In genomic region chr13:98549006-98549727, GRCh38 we compare ENCODE assay signal across 9 cellular contexts. TPM values are rescaled to one million over a fixed set of nuclear protein-coding genes. Genes with fewer than 3 reads are reported as not detected.
DNase-seq lines count a peak whose midpoint lies in the region; ATAC-seq and TF ChIP-seq lines count a peak whose summit lies in the region.
"Had no signal": no experiment of that assay in that cellular context is flagged by ENCODE, and none has a peak within 500 bp of the region (broad histone marks: within the 10 kb centered on the region; RNA-seq: fewer than 3 reads in every experiment).

No MANE protein-coding gene starts in this region.

- H3K9me3 Mint-ChIP-seq in activated CD4-positive, alpha-beta memory T cell treated with anti-CD3 and anti-CD28 coated beads for 36 hours: no peaks in the 10 kb centered on the region

- H3K27me3 Mint-ChIP-seq in activated CD4-positive, alpha-beta memory T cell treated with anti-CD3 and anti-CD28 coated beads for 36 hours: no peaks in the 10 kb centered on the region

- DNase-seq in AML-193 (lab: John Stamatoyannopoulos, UW): peak; percentile 93 to 96
- no peak for DNase-seq in activated CD4-positive, alpha-beta memory T cell treated with anti-CD3 and anti-CD28 coated beads for 36 hours
- no peak for DNase-seq in left colon
- DNase-seq in NCI-H2227 (lab: John Stamatoyannopoulos, UW; ENCODE audit: unreplicated experiment): no peak
- DNase-seq in stimulated activated CD4-positive, alpha-beta T cell treated with anti-CD3 and anti-CD28 coated beads, Interleukin-2, amount 100 ng/mL, for 24 hours: no peak
- DNase-seq: T-helper 9 cell had no signal

- peaks cover 29% of the 10 kb centered on the region for H3K36me3 Mint-ChIP-seq in activated CD4-positive, alpha-beta memory T cell treated with anti-CD3 and anti-CD28 coated beads for 36 hours

- no peak overlapping the region for H3K4me3 Mint-ChIP-seq in activated CD4-positive, alpha-beta memory T cell treated with anti-CD3 and anti-CD28 coated beads for 36 hours

- H3K4me1 ChIP-seq in HEK293 (ENCODE audit: control insufficient read depth, insufficient read depth, low read length): peaks cover under 1% of the 10 kb centered on the region; the same call in 1 of the 2 replicates

- H3K9me3 ChIP-seq in HEK293 (ENCODE audit: control insufficient read depth, insufficient read depth, low read depth, low read length): no peaks in the 10 kb centered on the region

- no peak for TF ChIP-seq CTCF in HEK293 (tag by site-specific recombination; IDR thresholded peaks at IDR 0.05)

- no peak overlapping the region for H3K4me3 ChIP-seq in HEK293 (ENCODE audit: low read depth, low read length)

- peaks cover 84% of the 10 kb centered on the region for H3K4me1 Mint-ChIP-seq in activated CD4-positive, alpha-beta memory T cell treated with anti-CD3 and anti-CD28 coated beads for 36 hours (ENCODE audit: low read depth)

- peaks cover 0 to 4% of the 10 kb centered on the region in 2 experiments; a peak in 2 of 3 replicates for H3K36me3 ChIP-seq in HEK293 (ENCODE audit: control insufficient read depth in 2 of 2, insufficient read depth in 1 of 2, low read length in 2 of 2)

- no peak overlapping the region for H3K27ac ChIP-seq in HEK293 (ENCODE audit: extremely low read depth, low read depth, low read length)

- POLR2A ChIA-PET in HEK293 (lab: Yijun Ruan, JAX): no interaction called here
- POLR2A ChIA-PET in activated CD4-positive, alpha-beta memory T cell treated with anti-CD3 and anti-CD28 coated beads for 36 hours (lab: Charles Lee): interaction anchor here (1.0 to 3.2 kb wide), 7 partner anchors 8 to 34 kb away, joined by 3 to 18 read pairs (median 6); partner anchors contain the start of gene STK24

- ATAC-seq in left colon: peak; percentile 40
- no peak for ATAC-seq in HG03565 (IDR thresholded peaks at IDR 0.05; ENCODE audit: unreplicated experiment)
- no peak for ATAC-seq in HG03442 (IDR thresholded peaks at IDR 0.05; ENCODE audit: unreplicated experiment)

- peak overlapping the region; percentile 79 for H3K27ac Mint-ChIP-seq in activated CD4-positive, alpha-beta memory T cell treated with anti-CD3 and anti-CD28 coated beads for 36 hours

- intact Hi-C loops in activated CD4-positive, alpha-beta memory T cell treated with anti-CD3 and anti-CD28 coated beads for 36 hours (cut with micrococcal nuclease): loop anchor here (2.0 kb wide), 2 partner anchors 34 to 72 kb away; no protein-coding TSS in a partner anchor
- intact Hi-C loops in left colon (cut with DNase I, micrococcal nuclease): no loop called here

- CTCF ChIA-PET in HEK293 (lab: Yijun Ruan, JAX): no interaction called here
- CTCF ChIA-PET in activated CD4-positive, alpha-beta memory T cell treated with anti-CD3 and anti-CD28 coated beads for 36 hours (lab: Charles Lee): interaction anchor here (0.8 to 1.4 kb wide), 4 partner anchors 10 to 104 kb away, joined by 3 to 4 read pairs (median 4); no protein-coding TSS in a partner anchor

TF ChIP-seq in HEK293, 187 proteins besides CTCF, POLR2A, EP300 and RAD21:
- peak; percentile 15; the same call in 1 of the 2 replicates for TF ChIP-seq GLIS2 (tag by site-specific recombination; IDR thresholded peaks at IDR 0.05)
- peak; percentile 43 for TF ChIP-seq SETDB1 (IDR thresholded peaks at IDR 0.05; ENCODE audit: insufficient read length, low read length)
- no peak for TF ChIP-seq ZEB2 (tag by site-specific recombination; IDR thresholded peaks at IDR 0.05)

RNA-seq across cellular contexts. Expression of gene STK24, which starts 27.7 kb away (rescaled TPM):
- 100 to 1,000 TPM; 176 to 178 TPM for total RNA-seq in activated CD4-positive, alpha-beta memory T cell treated with anti-CD3 and anti-CD28 coated beads for 36 hours
- 100 to 1,000 TPM; 204 to 205 TPM for total RNA-seq in left colon

Comparison
In these comparisons a context has a peak if more than half of its experiments do, and no peak if none do; other contexts are left out.
1. DNase-seq: peak in AML-193 (2 of 2); none in activated CD4-positive, alpha-beta memory T cell treated with anti-CD3 and anti-CD28 coated beads for 36 hours (single experiment), left colon (0 of 2), NCI-H2227 (single experiment) and stimulated activated CD4-positive, alpha-beta T cell treated with anti-CD3 and anti-CD28 coated beads, Interleukin-2, amount 100 ng/mL, for 24 hours (0 of 2).